ENCODE assay signal across 9 cellular contexts in the genomic region with DNA sequence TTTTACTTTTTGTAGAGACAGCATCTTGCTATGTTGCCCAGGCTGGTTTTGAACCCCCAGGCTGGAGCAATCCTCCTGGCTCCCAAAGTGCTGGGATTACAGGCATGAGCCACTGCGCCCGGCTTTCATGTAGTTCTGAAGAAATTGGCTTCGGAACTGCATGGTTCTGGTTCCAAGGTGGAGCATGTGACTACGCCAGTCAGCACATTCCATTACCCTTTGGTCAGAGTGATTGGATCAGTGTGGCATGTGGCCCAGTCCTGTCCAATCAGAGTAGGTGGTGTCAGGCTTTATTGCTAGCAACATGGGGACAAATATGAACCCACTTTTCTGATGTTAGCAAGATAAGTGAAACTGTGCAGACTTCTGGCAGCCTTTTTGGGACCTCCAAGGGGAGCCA. TPM values are rescaled to one million over a fixed set of nuclear protein-coding genes. Genes with fewer than 3 reads are reported as not detected.
A peak's percentile ranks its signal among the peaks of the same experiment; 100 is the strongest.
DNase-seq lines count a peak whose midpoint lies in the region; ATAC-seq and TF ChIP-seq lines count a peak whose summit lies in the region.
"Had no signal": no experiment of that assay in that cellular context is flagged by ENCODE, and none has a peak within 500 bp of the region (broad histone marks: within the 10 kb centered on the region; RNA-seq: fewer than 3 reads in every experiment).

No MANE protein-coding gene starts in this region.

- ATAC-seq in HG03521 (IDR thresholded peaks at IDR 0.05; ENCODE audit: unreplicated experiment) (no peak), GM21576 (IDR thresholded peaks at IDR 0.05; ENCODE audit: unreplicated experiment) (no peak)

- intact Hi-C loops in esophagus squamous epithelium (cut with DNase I) (no loop called here), vagina (cut with DNase I) (loop anchor here (5.0 kb wide), 1 partner anchor 55 kb away; no protein-coding TSS in a partner anchor)

- H3K4me3 ChIP-seq in esophagus squamous epithelium (no peak overlapping the region), vagina (no peak overlapping the region)

- no peak for TF ChIP-seq POLR2A in esophagus squamous epithelium (IDR thresholded peaks at IDR 0.05)
- TF ChIP-seq POLR2A in vagina (IDR thresholded peaks at IDR 0.05), result no peak

- no peaks in the 10 kb centered on the region for H3K36me3 Mint-ChIP-seq in activated CD4-positive, alpha-beta memory T cell treated with anti-CD3 and anti-CD28 coated beads, Interleukin-2, amount 10 ng/mL, durations not matched to agents 7 days and 5 days (ENCODE audit: low read depth)

- H3K9me3 Mint-ChIP-seq in activated CD4-positive, alpha-beta memory T cell treated with anti-CD3 and anti-CD28 coated beads, Interleukin-2, amount 10 ng/mL, durations not matched to agents 7 days and 5 days, result no peaks in the 10 kb centered on the region
- H3K9me3 Mint-ChIP-seq: activated B cell treated with CpG ODN at 0.5 μM for 24 hours had no signal

- no peaks in the 10 kb centered on the region for H3K4me1 Mint-ChIP-seq in activated CD4-positive, alpha-beta memory T cell treated with anti-CD3 and anti-CD28 coated beads, Interleukin-2, amount 10 ng/mL, durations not matched to agents 7 days and 5 days
- H3K4me1 Mint-ChIP-seq: activated B cell treated with CpG ODN at 0.5 μM for 24 hours had no signal

- H3K27me3 ChIP-seq in esophagus squamous epithelium (peaks cover 0 to 18% (median 0%) of the 10 kb centered on the region in 4 donors), vagina (no peaks in the 10 kb centered on the region)

- no peaks in the 10 kb centered on the region for H3K9me3 ChIP-seq in esophagus squamous epithelium
- H3K9me3 ChIP-seq in vagina, result no peaks in the 10 kb centered on the region

- H3K36me3 ChIP-seq in esophagus squamous epithelium (no peaks in the 10 kb centered on the region), vagina (no peaks in the 10 kb centered on the region)

- peak overlapping the region; percentile 52 to 91 (median 80) for H3K27ac ChIP-seq in esophagus squamous epithelium
- peak overlapping the region; percentile 93 for H3K27ac ChIP-seq in vagina

- peaks cover 68% of the 10 kb centered on the region for H3K27me3 Mint-ChIP-seq in activated CD4-positive, alpha-beta memory T cell treated with anti-CD3 and anti-CD28 coated beads, Interleukin-2, amount 10 ng/mL, durations not matched to agents 7 days and 5 days

- DNase-seq in RPMI7951 (ENCODE audit: low read depth) (peak; percentile 62), esophagus squamous epithelium (lab: John Stamatoyannopoulos, UW) (no peak), lung microvascular endothelial cell (ENCODE audit: low read depth in 2 of 2) (peak; percentile 65 to 74), vagina (ENCODE audit: extremely low spot score in 2 of 2) (peak in 1 of 2 donors; percentile 95), GM20000 (ENCODE audit: low spot score) (no peak)
- no peak for DNase-seq in activated CD4-positive, alpha-beta memory T cell treated with anti-CD3 and anti-CD28 coated beads, Interleukin-2, amount 10 ng/mL, durations not matched to agents 7 days and 5 days
- DNase-seq: activated B cell treated with CpG ODN at 0.5 μM for 24 hours had no signal

- CTCF ChIA-PET in activated CD4-positive, alpha-beta memory T cell treated with anti-CD3 and anti-CD28 coated beads, Interleukin-2, amount 10 ng/mL, durations not matched to agents 7 days and 5 days (lab: Charles Lee), result interaction anchor here (1.1 kb wide), 1 partner anchor 9 kb away, joined by 4 read pairs; no protein-coding TSS in a partner anchor

- H3K4me1 ChIP-seq in esophagus squamous epithelium, result peaks cover 16 to 54% (median 28%) of the 10 kb centered on the region in 3 donors
- peaks cover 68% of the 10 kb centered on the region for H3K4me1 ChIP-seq in vagina

- no peak overlapping the region for H3K4me3 Mint-ChIP-seq in activated CD4-positive, alpha-beta memory T cell treated with anti-CD3 and anti-CD28 coated beads, Interleukin-2, amount 10 ng/mL, durations not matched to agents 7 days and 5 days
- H3K4me3 Mint-ChIP-seq: activated B cell treated with CpG ODN at 0.5 μM for 24 hours had no signal

- H3K27ac Mint-ChIP-seq in activated CD4-positive, alpha-beta memory T cell treated with anti-CD3 and anti-CD28 coated beads, Interleukin-2, amount 10 ng/mL, durations not matched to agents 7 days and 5 days, result no peak overlapping the region
- H3K27ac Mint-ChIP-seq: activated B cell treated with CpG ODN at 0.5 μM for 24 hours had no signal

- 0 to 29% methylated on average over 1 to 4 of the region's 4 CpGs for WGBS in esophagus squamous epithelium, 2 donors

- POLR2A ChIA-PET in activated CD4-positive, alpha-beta memory T cell treated with anti-CD3 and anti-CD28 coated beads, Interleukin-2, amount 10 ng/mL, durations not matched to agents 7 days and 5 days (lab: Charles Lee), result no interaction called here

- TF ChIP-seq CTCF in esophagus squamous epithelium (IDR thresholded peaks at IDR 0.05) (no peak), vagina (IDR thresholded peaks at IDR 0.05) (no peak), GM20000 (IDR thresholded peaks at IDR 0.05; ENCODE audit: extremely low read depth, missing control alignments) (no peak)

RNA-seq across cellular contexts. Expression of a gene that starts 16.3 kb away (rescaled TPM):
- total RNA-seq in RPMI7951 (2014; rRNA removed; shearing (Covaris generic)), result 7.2 and 7.3 TPM in 2 replicates
- 10 to 100 TPM in 2 of 4 donors, 1 to 10 TPM in 2; 2.0 to 24.6 (median 7.6) TPM for total RNA-seq in esophagus squamous epithelium
- 9.8 and 44.6 TPM in 2 replicates for total RNA-seq in lung microvascular endothelial cell
- 66.5 TPM for total RNA-seq in vagina
- under 1 TPM; 0.55 to 0.78 TPM for total RNA-seq in activated CD4-positive, alpha-beta memory T cell treated with anti-CD3 and anti-CD28 coated beads, Interleukin-2, amount 10 ng/mL, durations not matched to agents 7 days and 5 days
- total RNA-seq: activated B cell treated with CpG ODN at 0.5 μM for 24 hours had no signal

RNA-seq across cellular contexts. Expression of a gene that starts 43.3 kb away (rescaled TPM):
- not detected in 2 replicates for total RNA-seq in RPMI7951 (2014; rRNA removed; shearing (Covaris generic))
- 1 to 10 TPM in 3 of 4 donors, under 1 TPM in 1; 0.76 to 6.1 (median 2.1) TPM for total RNA-seq in esophagus squamous epithelium
- not detected in 2 replicates for total RNA-seq in lung microvascular endothelial cell
- 3.2 TPM for total RNA-seq in vagina
- total RNA-seq in activated CD4-positive, alpha-beta memory T cell treated with anti-CD3 and anti-CD28 coated beads, Interleukin-2, amount 10 ng/mL, durations not matched to agents 7 days and 5 days, result 100 to 1,000 TPM; 569 to 599 TPM

Comparison
In these comparisons a context has a peak if more than half of its experiments do, and no peak if none do; other contexts are left out.
1. DNase-seq: peak in RPMI7951 (single experiment) and lung microvascular endothelial cell (2 of 2); none in esophagus squamous epithelium (single experiment), activated CD4-positive, alpha-beta memory T cell treated with anti-CD3 and anti-CD28 coated beads, Interleukin-2, amount 10 ng/mL, durations not matched to agents 7 days and 5 days (single experiment) and GM20000 (single experiment).
2. RNA of a gene that starts 43.3 kb away (total RNA-seq): 569 to 599 TPM in activated CD4-positive, alpha-beta memory T cell treated with anti-CD3 and anti-CD28 coated beads, Interleukin-2, amount 10 ng/mL, durations not matched to agents 7 days and 5 days; 3.2 TPM in vagina (single experiment), 0.76 to 6.1 TPM in esophagus squamous epithelium, not detected in RPMI7951 and not detected in lung microvascular endothelial cell; every median in the first group is over 10 times any median in the second.